In the genomic region with DNA sequence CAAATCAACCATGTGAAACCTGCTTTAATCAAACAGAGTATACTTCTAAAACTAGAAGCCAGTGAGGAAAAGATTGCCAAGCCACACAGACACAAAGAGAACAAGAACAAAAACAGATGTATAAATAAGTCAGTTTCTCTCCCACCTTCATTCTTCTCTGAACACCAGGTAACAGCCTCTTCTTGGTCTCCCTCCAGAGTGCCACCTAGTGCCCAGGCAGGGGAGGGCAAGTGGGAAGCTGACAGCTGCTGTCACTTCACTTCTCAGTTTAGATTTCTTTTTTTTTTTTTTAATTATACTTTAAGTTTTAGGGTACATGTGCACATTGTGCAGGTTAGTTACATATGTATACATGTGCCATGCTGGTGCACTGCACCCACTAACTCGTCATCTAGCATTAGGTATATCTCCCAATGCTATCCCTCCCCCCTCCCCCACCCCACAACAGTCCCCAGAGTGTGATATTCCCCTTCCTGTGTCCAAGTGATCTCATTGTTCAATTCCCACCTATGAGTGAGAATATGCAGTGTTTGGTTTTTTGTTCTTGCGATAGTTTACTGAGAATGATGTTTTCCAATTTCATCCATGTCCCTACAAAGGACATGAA, we compare ENCODE assay signal across 8 cellular contexts.
DNase-seq lines count a peak whose midpoint lies in the region; ATAC-seq, FAIRE-seq and TF ChIP-seq lines count a peak whose summit lies in the region.
"Not testable (repeated sequence)": the region's sequence is repeated elsewhere in the genome, so short reads cannot be mapped to it uniquely, and the experiment has no call there.

No MANE protein-coding gene starts in this region.

- peak; percentile 86 for TF ChIP-seq CTCF in retinal pigment epithelial cell (conservative IDR thresholded peaks at IDR 0.05; ENCODE audit: low read depth, low read length)

- H3K4me3 ChIP-seq in retinal pigment epithelial cell (ENCODE audit: low read length) = not testable (repeated sequence)

- DNase-seq in ACHN (peak; percentile 56), NCI-H2029 treated with DMSO at 0.1 percent for 48 hours (lab: John Stamatoyannopoulos, UW) (peak; percentile 8), T follicular helper cell (ENCODE audit: low read depth) (peak; percentile 17), activated gamma-delta T cell treated with Interleukin-2 at 50 U/mL for 16 hours (peak; percentile 43), germinal center (ENCODE audit: low spot score) (peak; percentile 19)
- DNase-seq in GM18507 (ENCODE audit: extremely low spot score, insufficient read length, low read depth); retinal pigment epithelial cell (ENCODE audit: low read depth): not testable (repeated sequence)

- peak; percentile 80 for ATAC-seq in HG02973 (IDR thresholded peaks at IDR 0.05; ENCODE audit: unreplicated experiment)

- peak; percentile 72 for FAIRE-seq in GM18507 (lab: Jason Lieb, UNC)

- in situ Hi-C loops in ACHN (cut with HindIII; ENCODE audit: low pct_ligation_motif_present, low pct_unique_long_range_greater_than_20kb, low sequenced_read_pairs) = not testable (repeated sequence)
